Comparison of ENCODE assay signal across 20 cellular contexts in genomic region chr16:22103371-22103890, GRCh38.
A peak's percentile ranks its signal among the peaks of the same experiment; 100 is the strongest.
DNase-seq lines count a peak whose midpoint lies in the region; ATAC-seq and TF ChIP-seq lines count a peak whose summit lies in the region.
"Had no signal": no experiment of that assay in that cellular context is flagged by ENCODE, and none has a peak within 500 bp of the region (broad histone marks: within the 10 kb centered on the region; RNA-seq: fewer than 3 reads in every experiment).

No MANE protein-coding gene starts in this region.

- no peaks in the 10 kb centered on the region for H4K20me1 ChIP-seq in MM.1S (ENCODE audit: insufficient read depth, low read length)

- H3K4me3 ChIP-seq in MM.1S (ENCODE audit: low read length): no peak overlapping the region
- no peak overlapping the region for H3K4me3 ChIP-seq in epithelial cell of esophagus (ENCODE audit: low read length)
- H3K4me3 ChIP-seq: A549, K562 had no signal

- H3K79me2 ChIP-seq in MM.1S (ENCODE audit: low read length): no peaks in the 10 kb centered on the region

- no peaks in the 10 kb centered on the region for H3K9me2 ChIP-seq in MM.1S (replicated peaks; ENCODE audit: insufficient read depth, low read length)

- H3F3A ChIP-seq in MM.1S (ENCODE audit: insufficient read depth, low read length): 0 out of 2 replicates have a peak, but pooled peaks cover 5% of the 10 kb centered on the region

- peaks cover 22% of the 10 kb centered on the region for H3K4me1 ChIP-seq in MM.1S (ENCODE audit: low read length)
- H3K4me1 ChIP-seq: A549, Caco-2 had no signal

- H3K36me3 ChIP-seq in MM.1S (replicated peaks; ENCODE audit: insufficient read depth, low read length): no peaks in the 10 kb centered on the region

- no peak overlapping the region for H2AFZ ChIP-seq in MM.1S (ENCODE audit: low read length)

- H3K9ac ChIP-seq in MM.1S (ENCODE audit: low read length): no peak overlapping the region

- H3K4me2 ChIP-seq in MM.1S (ENCODE audit: low read depth, low read length): peak overlapping the region; percentile 17; the same call in 1 of the 2 replicates
- H3K4me2 ChIP-seq: A549 had no signal

- TF ChIP-seq CTCF in MM.1S (IDR thresholded peaks at IDR 0.05; ENCODE audit: low read length) (no peak), epithelial cell of esophagus (IDR thresholded peaks at IDR 0.05; ENCODE audit: insufficient read depth, low read depth, low read length, missing control alignments) (no peak)

- no peaks in the 10 kb centered on the region for H3K9me3 ChIP-seq in MM.1S (replicated peaks; ENCODE audit: insufficient read depth, low read length)
- H3K9me3 ChIP-seq: A549, Caco-2 had no signal

- DNase-seq in DMS53 (lab: John Stamatoyannopoulos, UW): peak; percentile 2
- no peak for DNase-seq in DMS53 treated with DMSO at 0.1 percent for 48 hours (lab: John Stamatoyannopoulos, UW; ENCODE audit: unreplicated experiment)
- DNase-seq in MM.1S: no peak
- peak; percentile 25 for DNase-seq in epithelial cell of esophagus (ENCODE audit: low read depth)
- no peak for DNase-seq in NCI-H69 (lab: John Stamatoyannopoulos, UW)
- no peak for DNase-seq in NCI-H526 treated with DMSO at 0.1 percent for 48 hours (lab: John Stamatoyannopoulos, UW)
- DNase-seq: AML-193; Caco-2; CD4-positive, alpha-beta T cell; DMS79 treated with DMSO at 0.1 percent for 48 hours; GF-D8; HFFc6; IMR-90 had no signal

- peak overlapping the region; percentile 4; the same call in 1 of the 2 replicates for H3K27ac ChIP-seq in MM.1S (ENCODE audit: low read length)
- H3K27ac ChIP-seq: 22Rv1, A549, C4-2B had no signal

- H3K27me3 ChIP-seq in MM.1S (replicated peaks; ENCODE audit: insufficient read depth, low read length): no peaks in the 10 kb centered on the region

- ATAC-seq in GM21576 (IDR thresholded peaks at IDR 0.05; ENCODE audit: unreplicated experiment) (no peak), GM18498 (IDR thresholded peaks at IDR 0.05; ENCODE audit: unreplicated experiment) (no peak)
- ATAC-seq: A549, HCT116, K562 had no signal

Comparison
In these comparisons a context has a peak if more than half of its experiments do, and no peak if none do; other contexts are left out.
1. DNase-seq: peak in DMS53 (single experiment) and epithelial cell of esophagus (single experiment); none in DMS53 treated with DMSO at 0.1 percent for 48 hours (single experiment), MM.1S (single experiment), NCI-H69 (single experiment) and NCI-H526 treated with DMSO at 0.1 percent for 48 hours (single experiment).